Comparison of ENCODE assay signal across 11 cellular contexts in genomic region chr16:3642397-3643094, GRCh38. TPM values are rescaled to one million over a fixed set of nuclear protein-coding genes. Genes with fewer than 3 reads are reported as not detected.
DNase-seq lines count a peak whose midpoint lies in the region; ATAC-seq and TF ChIP-seq lines count a peak whose summit lies in the region.
"Had no signal": no experiment of that assay in that cellular context is flagged by ENCODE, and none has a peak within 500 bp of the region (broad histone marks: within the 10 kb centered on the region; RNA-seq: fewer than 3 reads in every experiment).

No MANE protein-coding gene starts in this region.

- no peak overlapping the region for H3K4me3 ChIP-seq in cardiac fibroblast (replicated peaks in 1 of 2; ENCODE audit: low read depth in 2 of 2, low read length in 2 of 2)
- H3K4me3 ChIP-seq in WERI-Rb-1 (ENCODE audit: low read depth, low read length), result no peak overlapping the region
- H3K4me3 ChIP-seq: gastrocnemius medialis had no signal

- H3K9me3 ChIP-seq in WERI-Rb-1 (ENCODE audit: severe bottlenecking), result no peaks in the 10 kb centered on the region
- H3K9me3 ChIP-seq: gastrocnemius medialis had no signal

- H3K27me3 ChIP-seq in WERI-Rb-1 (ENCODE audit: insufficient read depth, low read depth, severe bottlenecking), result no peaks in the 10 kb centered on the region
- H3K27me3 ChIP-seq: gastrocnemius medialis had no signal

- no peak for ATAC-seq in stimulated activated naive CD8-positive, alpha-beta T cell treated with anti-CD3 and anti-CD28 coated beads, Interleukin-15, Interleukin-2, amounts not matched to agents 100 U/mL and 50 U/mL, for 24 hours
- ATAC-seq: gastrocnemius medialis had no signal

- DNase-seq in HPDE6-E6E7 (ENCODE audit: extremely low spot score) (peak; percentile 85), cardiac fibroblast (ENCODE audit: low read depth in 2 of 2) (peak; percentile 48 to 51), lung microvascular endothelial cell (ENCODE audit: low read depth in 2 of 2) (peak; percentile 36 to 61), WERI-Rb-1 (no peak), NCI-H2107 treated with DMSO at 0.1 percent for 48 hours (lab: John Stamatoyannopoulos, UW; ENCODE audit: unreplicated experiment) (no peak), NCI-H526 (lab: John Stamatoyannopoulos, UW) (no peak)
- DNase-seq in stimulated activated naive CD8-positive, alpha-beta T cell treated with anti-CD3 and anti-CD28 coated beads, Interleukin-15, Interleukin-2, amounts not matched to agents 100 U/mL and 50 U/mL, for 24 hours, result no peak
- DNase-seq: gastrocnemius medialis, NCI-H1694 treated with DMSO at 0.1 percent for 48 hours, nucleus accumbens had no signal

- H3K27ac ChIP-seq in C4-2B (peak overlapping the region; percentile 96), WERI-Rb-1 (no peak overlapping the region)
- H3K27ac ChIP-seq: gastrocnemius medialis had no signal

- no peaks in the 10 kb centered on the region for H3K36me3 ChIP-seq in WERI-Rb-1
- H3K36me3 ChIP-seq: gastrocnemius medialis had no signal

- TF ChIP-seq CTCF in C4-2B (conservative IDR thresholded peaks at IDR 0.05) (no peak), cardiac fibroblast (IDR thresholded peaks at IDR 0.05; ENCODE audit: low read depth, low read length) (no peak), WERI-Rb-1 (IDR thresholded peaks at IDR 0.05; ENCODE audit: low read depth, low read length) (no peak)

RNA-seq across cellular contexts. Expression of gene DNASE1, which starts 11.9 kb away (rescaled TPM):
- total RNA-seq in lung microvascular endothelial cell, result 7.2 and 15.7 TPM in 2 replicates

RNA-seq across cellular contexts. Expression of gene SLX4, which starts 31.1 kb away (rescaled TPM):
- 1.5 and 1.8 TPM in 2 replicates for total RNA-seq in lung microvascular endothelial cell

Comparison
In these comparisons a context has a peak if more than half of its experiments do, and no peak if none do; other contexts are left out.
1. DNase-seq: peak in HPDE6-E6E7 (single experiment), cardiac fibroblast (2 of 2) and lung microvascular endothelial cell (2 of 2); none in WERI-Rb-1 (single experiment), NCI-H2107 treated with DMSO at 0.1 percent for 48 hours (single experiment), NCI-H526 (0 of 2) and stimulated activated naive CD8-positive, alpha-beta T cell treated with anti-CD3 and anti-CD28 coated beads, Interleukin-15, Interleukin-2, amounts not matched to agents 100 U/mL and 50 U/mL, for 24 hours (single experiment).